Comparison of ENCODE assay signal across 25 cellular contexts in genomic region chr13:53848546-53848945, GRCh38.
"Had no signal": no experiment of that assay in that cellular context is flagged by ENCODE, and none has a peak within 500 bp of the region (broad histone marks: within the 10 kb centered on the region; RNA-seq: fewer than 3 reads in every experiment).

No MANE protein-coding gene starts in this region.

- DNase-seq: activated CD4-positive, alpha-beta T cell treated with anti-CD3 and anti-CD28 coated beads for 4 hours; activated CD4-positive, alpha-beta T cell treated with anti-CD3 and anti-CD28 coated beads, Interleukin-2, amount 50 U/mL, for 48 hours; activated CD4-positive, CD25-positive, alpha-beta regulatory T cell; activated CD8-positive, alpha-beta memory T cell treated with anti-CD3 and anti-CD28 coated beads, Interleukin-2, amount 50 U/mL, for 48 hours; activated effector memory CD4-positive, alpha-beta T cell treated with Interleukin-2 at 50 U/mL for 16 hours; activated naive CD4-positive, alpha-beta T cell treated with anti-CD3 and anti-CD28 coated beads, Interleukin-2, amount 10 ng/mL, durations not matched to agents 7 days and 5 days; activated T-cell treated with anti-CD3 and anti-CD28 coated beads, Interleukin-2, amount 50 U/mL, for 72 hours; amygdala; cerebellar nuclear complex; cortex of kidney; heart right ventricle; kidney; naive thymus-derived CD8-positive, alpha-beta T cell; pancreas; psoas muscle; right cardiac atrium; stimulated activated CD4-positive, alpha-beta T cell treated with anti-CD3 and anti-CD28 coated beads, Interleukin-1b, Interleukin-23, amount 100 ng/mL, for 48 hours; stimulated activated naive CD8-positive, alpha-beta T cell treated with anti-CD3 and anti-CD28 coated beads, Interleukin-15, amount 100 ng/mL, for 72 hours; T-helper 9 cell had no signal

- H3K4me1 ChIP-seq: heart right ventricle, pancreas, psoas muscle, tibial nerve had no signal

- H3K27ac ChIP-seq: epithelial cell of prostate, heart right ventricle, neutrophil, pancreas, psoas muscle, tibial nerve had no signal

- ATAC-seq: activated T-cell treated with anti-CD3 and anti-CD28 coated beads, Interleukin-2, amount 50 U/mL, for 72 hours; heart right ventricle; left lobe of liver; naive thymus-derived CD8-positive, alpha-beta T cell; pancreas; psoas muscle; right cardiac atrium; stimulated activated effector memory CD8-positive, alpha-beta T cell treated with anti-CD3 and anti-CD28 coated beads, Interleukin-12 subunit alpha, Interleukin-12 subunit beta, amount 100 ng/mL, for 72 hours; stimulated activated naive CD8-positive, alpha-beta T cell treated with anti-CD3 and anti-CD28 coated beads, Interleukin-15, amount 100 ng/mL, for 72 hours had no signal

- H3K9me3 ChIP-seq: heart right ventricle, neutrophil, pancreas, psoas muscle, tibial nerve had no signal

- H3K4me3 ChIP-seq: heart right ventricle, lung, pancreas, psoas muscle, tibial nerve had no signal

- H3K36me3 ChIP-seq: heart right ventricle, neutrophil, pancreas, tibial nerve had no signal

- H3K27me3 ChIP-seq: neutrophil, pancreas, tibial nerve had no signal
